In genomic region chr6:151353795-151354194, GRCh38 we compare ENCODE assay signal across 27 cellular contexts.
"Had no signal": no experiment of that assay in that cellular context is flagged by ENCODE, and none has a peak within 500 bp of the region (broad histone marks: within the 10 kb centered on the region; RNA-seq: fewer than 3 reads in every experiment).

No MANE protein-coding gene starts in this region.

- ATAC-seq: effector memory CD8-positive, alpha-beta T cell; esophagus mucosa; foreskin keratinocyte; gastrocnemius medialis; gastroesophageal sphincter; heart left ventricle had no signal

- H3K9me3 Mint-ChIP-seq: dendritic cell treated with granulocyte-macrophage colony-stimulating factor and Interleukin-4, amounts not matched to agents 40 ng/mL and 50 ng/mL, for 4 days; effector memory CD8-positive, alpha-beta T cell; endodermal cell had no signal

- DNase-seq: cortex of kidney; dermis blood vessel endothelial cell; dorsolateral prefrontal cortex; effector CD4-positive, alpha-beta T cell; effector CD8-positive, alpha-beta T cell; effector memory CD4-positive, alpha-beta T cell; effector memory CD8-positive, alpha-beta T cell; endodermal cell; erythroblast; esophagus squamous epithelium; foreskin keratinocyte; foreskin melanocyte; gastrocnemius medialis; glutamatergic neuron; head of caudate nucleus; heart left ventricle; heart right ventricle; hippocampal formation had no signal

- H3K4me3 ChIP-seq: coronary artery, dorsolateral prefrontal cortex, esophagus muscularis mucosa, esophagus squamous epithelium, gastrocnemius medialis, gastroesophageal sphincter, heart left ventricle, heart right ventricle, hepatocyte had no signal

- H2AFZ ChIP-seq: hepatocyte had no signal

- H3K4me3 Mint-ChIP-seq: dendritic cell treated with granulocyte-macrophage colony-stimulating factor and Interleukin-4, amounts not matched to agents 40 ng/mL and 50 ng/mL, for 4 days; effector memory CD8-positive, alpha-beta T cell; endodermal cell had no signal

- H3K27me3 Mint-ChIP-seq: effector memory CD8-positive, alpha-beta T cell had no signal

- H3K4me1 Mint-ChIP-seq: endodermal cell had no signal

- H3K27ac Mint-ChIP-seq: dendritic cell treated with granulocyte-macrophage colony-stimulating factor and Interleukin-4, amounts not matched to agents 40 ng/mL and 50 ng/mL, for 4 days; endodermal cell had no signal

- H3K79me2 ChIP-seq: hepatocyte had no signal

- H3K4me2 ChIP-seq: hepatocyte had no signal

- H3K27ac ChIP-seq: coronary artery, dorsolateral prefrontal cortex, epithelial cell of prostate, esophagus muscularis mucosa, esophagus squamous epithelium, foreskin keratinocyte, gastrocnemius medialis, gastroesophageal sphincter, heart left ventricle, heart right ventricle, hepatocyte had no signal

- H3K36me3 ChIP-seq: gastrocnemius medialis had no signal

- H3K4me1 ChIP-seq: foreskin keratinocyte, gastrocnemius medialis had no signal

- FAIRE-seq: endometrium, frontal cortex had no signal

- H3K9me3 ChIP-seq: esophagus muscularis mucosa, esophagus squamous epithelium, gastrocnemius medialis, gastroesophageal sphincter, heart left ventricle, heart right ventricle had no signal

- H3K27me3 ChIP-seq: dorsolateral prefrontal cortex, esophagus muscularis mucosa, esophagus squamous epithelium, foreskin keratinocyte, gastrocnemius medialis, gastroesophageal sphincter, heart left ventricle, heart right ventricle, hepatocyte had no signal
